In the genomic region with DNA sequence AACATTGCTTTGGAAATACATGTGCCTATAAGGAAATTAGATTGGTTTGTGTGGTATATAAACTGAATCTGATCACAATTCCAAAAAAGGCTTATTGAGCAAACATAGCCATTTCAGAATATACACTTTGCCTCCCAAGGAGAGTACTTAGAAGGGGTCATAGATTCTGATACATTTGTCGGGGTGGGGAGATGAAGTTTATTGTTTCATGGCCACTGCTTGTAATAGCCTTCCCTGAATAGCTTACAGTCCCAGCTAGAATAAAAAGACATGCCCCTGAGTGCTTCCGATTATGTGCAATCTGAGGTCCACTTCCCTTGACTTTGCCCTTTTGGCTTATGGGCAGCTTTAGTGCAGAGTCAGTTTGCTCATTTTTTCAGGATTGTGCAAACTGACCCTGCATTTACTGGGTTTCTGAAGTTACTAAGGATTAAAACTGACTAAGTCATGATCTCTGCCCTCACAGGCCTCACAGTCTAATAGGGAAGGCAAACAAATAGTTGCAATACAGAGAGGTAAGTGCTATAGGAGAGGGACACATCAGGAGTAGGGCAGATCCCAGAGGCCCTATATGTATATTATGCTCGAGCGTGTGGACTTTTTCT, we compare ENCODE assay signal across 1 cellular context.
TF ChIP-seq lines count a peak whose summit lies in the region.

No MANE protein-coding gene starts in this region.

TF ChIP-seq in SK-N-SH, 30 proteins besides CTCF, POLR2A, EP300 and RAD21 (continued from another document):
- TF ChIP-seq, protein P1, sequence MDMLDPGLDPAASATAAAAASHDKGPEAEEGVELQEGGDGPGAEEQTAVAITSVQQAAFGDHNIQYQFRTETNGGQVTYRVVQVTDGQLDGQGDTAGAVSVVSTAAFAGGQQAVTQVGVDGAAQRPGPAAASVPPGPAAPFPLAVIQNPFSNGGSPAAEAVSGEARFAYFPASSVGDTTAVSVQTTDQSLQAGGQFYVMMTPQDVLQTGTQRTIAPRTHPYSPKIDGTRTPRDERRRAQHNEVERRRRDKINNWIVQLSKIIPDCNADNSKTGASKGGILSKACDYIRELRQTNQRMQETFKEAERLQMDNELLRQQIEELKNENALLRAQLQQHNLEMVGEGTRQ (IDR thresholded peaks at IDR 0.05; ENCODE audit: borderline replicate concordance, low read depth, low read length), result no peak
- no peak for TF ChIP-seq EZH2phosphoT487 (IDR thresholded peaks at IDR 0.05; ENCODE audit: borderline replicate concordance, low read depth)
